1 cellular context compared by ENCODE assay signal in the genomic region with DNA sequence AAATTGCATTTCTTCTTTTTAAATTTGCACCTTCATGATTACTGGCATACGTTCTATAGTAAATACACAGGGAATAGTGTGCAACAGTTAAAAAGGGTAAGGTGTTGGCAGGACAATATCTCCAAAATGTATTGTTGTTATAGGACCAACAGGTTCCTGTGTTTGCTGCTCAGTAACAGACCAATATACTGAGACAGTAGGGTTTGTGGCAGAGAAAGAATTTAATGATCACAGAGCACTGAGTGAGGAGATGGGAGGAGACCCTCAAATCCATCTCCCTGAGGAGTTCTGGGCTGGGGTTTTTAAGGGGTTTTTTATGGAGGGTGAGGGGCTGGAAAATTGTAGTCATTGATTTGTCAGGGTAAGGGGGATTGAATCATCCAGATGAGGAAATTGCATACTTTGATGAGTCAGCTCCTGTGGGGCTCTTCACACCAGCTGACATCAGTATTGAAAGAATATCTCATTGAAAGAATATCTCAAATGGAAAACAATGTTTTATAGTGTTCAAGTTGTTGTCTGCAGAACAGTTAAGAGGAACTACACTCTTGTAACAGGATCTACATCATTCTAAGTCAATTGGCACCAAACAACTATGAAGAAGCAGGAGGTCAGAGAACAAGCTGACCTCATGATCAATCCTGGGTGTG.
TF ChIP-seq lines count a peak whose summit lies in the region.

No MANE protein-coding gene starts in this region.

TF ChIP-seq in GM23338, 12 proteins besides CTCF, POLR2A, EP300 and RAD21 (continued from another document):
- TF ChIP-seq, protein P1, sequence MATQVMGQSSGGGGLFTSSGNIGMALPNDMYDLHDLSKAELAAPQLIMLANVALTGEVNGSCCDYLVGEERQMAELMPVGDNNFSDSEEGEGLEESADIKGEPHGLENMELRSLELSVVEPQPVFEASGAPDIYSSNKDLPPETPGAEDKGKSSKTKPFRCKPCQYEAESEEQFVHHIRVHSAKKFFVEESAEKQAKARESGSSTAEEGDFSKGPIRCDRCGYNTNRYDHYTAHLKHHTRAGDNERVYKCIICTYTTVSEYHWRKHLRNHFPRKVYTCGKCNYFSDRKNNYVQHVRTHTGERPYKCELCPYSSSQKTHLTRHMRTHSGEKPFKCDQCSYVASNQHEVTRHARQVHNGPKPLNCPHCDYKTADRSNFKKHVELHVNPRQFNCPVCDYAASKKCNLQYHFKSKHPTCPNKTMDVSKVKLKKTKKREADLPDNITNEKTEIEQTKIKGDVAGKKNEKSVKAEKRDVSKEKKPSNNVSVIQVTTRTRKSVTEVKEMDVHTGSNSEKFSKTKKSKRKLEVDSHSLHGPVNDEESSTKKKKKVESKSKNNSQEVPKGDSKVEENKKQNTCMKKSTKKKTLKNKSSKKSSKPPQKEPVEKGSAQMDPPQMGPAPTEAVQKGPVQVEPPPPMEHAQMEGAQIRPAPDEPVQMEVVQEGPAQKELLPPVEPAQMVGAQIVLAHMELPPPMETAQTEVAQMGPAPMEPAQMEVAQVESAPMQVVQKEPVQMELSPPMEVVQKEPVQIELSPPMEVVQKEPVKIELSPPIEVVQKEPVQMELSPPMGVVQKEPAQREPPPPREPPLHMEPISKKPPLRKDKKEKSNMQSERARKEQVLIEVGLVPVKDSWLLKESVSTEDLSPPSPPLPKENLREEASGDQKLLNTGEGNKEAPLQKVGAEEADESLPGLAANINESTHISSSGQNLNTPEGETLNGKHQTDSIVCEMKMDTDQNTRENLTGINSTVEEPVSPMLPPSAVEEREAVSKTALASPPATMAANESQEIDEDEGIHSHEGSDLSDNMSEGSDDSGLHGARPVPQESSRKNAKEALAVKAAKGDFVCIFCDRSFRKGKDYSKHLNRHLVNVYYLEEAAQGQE (IDR thresholded peaks at IDR 0.05; ENCODE audit: unreplicated experiment) = no peak
- TF ChIP-seq, protein P2, sequence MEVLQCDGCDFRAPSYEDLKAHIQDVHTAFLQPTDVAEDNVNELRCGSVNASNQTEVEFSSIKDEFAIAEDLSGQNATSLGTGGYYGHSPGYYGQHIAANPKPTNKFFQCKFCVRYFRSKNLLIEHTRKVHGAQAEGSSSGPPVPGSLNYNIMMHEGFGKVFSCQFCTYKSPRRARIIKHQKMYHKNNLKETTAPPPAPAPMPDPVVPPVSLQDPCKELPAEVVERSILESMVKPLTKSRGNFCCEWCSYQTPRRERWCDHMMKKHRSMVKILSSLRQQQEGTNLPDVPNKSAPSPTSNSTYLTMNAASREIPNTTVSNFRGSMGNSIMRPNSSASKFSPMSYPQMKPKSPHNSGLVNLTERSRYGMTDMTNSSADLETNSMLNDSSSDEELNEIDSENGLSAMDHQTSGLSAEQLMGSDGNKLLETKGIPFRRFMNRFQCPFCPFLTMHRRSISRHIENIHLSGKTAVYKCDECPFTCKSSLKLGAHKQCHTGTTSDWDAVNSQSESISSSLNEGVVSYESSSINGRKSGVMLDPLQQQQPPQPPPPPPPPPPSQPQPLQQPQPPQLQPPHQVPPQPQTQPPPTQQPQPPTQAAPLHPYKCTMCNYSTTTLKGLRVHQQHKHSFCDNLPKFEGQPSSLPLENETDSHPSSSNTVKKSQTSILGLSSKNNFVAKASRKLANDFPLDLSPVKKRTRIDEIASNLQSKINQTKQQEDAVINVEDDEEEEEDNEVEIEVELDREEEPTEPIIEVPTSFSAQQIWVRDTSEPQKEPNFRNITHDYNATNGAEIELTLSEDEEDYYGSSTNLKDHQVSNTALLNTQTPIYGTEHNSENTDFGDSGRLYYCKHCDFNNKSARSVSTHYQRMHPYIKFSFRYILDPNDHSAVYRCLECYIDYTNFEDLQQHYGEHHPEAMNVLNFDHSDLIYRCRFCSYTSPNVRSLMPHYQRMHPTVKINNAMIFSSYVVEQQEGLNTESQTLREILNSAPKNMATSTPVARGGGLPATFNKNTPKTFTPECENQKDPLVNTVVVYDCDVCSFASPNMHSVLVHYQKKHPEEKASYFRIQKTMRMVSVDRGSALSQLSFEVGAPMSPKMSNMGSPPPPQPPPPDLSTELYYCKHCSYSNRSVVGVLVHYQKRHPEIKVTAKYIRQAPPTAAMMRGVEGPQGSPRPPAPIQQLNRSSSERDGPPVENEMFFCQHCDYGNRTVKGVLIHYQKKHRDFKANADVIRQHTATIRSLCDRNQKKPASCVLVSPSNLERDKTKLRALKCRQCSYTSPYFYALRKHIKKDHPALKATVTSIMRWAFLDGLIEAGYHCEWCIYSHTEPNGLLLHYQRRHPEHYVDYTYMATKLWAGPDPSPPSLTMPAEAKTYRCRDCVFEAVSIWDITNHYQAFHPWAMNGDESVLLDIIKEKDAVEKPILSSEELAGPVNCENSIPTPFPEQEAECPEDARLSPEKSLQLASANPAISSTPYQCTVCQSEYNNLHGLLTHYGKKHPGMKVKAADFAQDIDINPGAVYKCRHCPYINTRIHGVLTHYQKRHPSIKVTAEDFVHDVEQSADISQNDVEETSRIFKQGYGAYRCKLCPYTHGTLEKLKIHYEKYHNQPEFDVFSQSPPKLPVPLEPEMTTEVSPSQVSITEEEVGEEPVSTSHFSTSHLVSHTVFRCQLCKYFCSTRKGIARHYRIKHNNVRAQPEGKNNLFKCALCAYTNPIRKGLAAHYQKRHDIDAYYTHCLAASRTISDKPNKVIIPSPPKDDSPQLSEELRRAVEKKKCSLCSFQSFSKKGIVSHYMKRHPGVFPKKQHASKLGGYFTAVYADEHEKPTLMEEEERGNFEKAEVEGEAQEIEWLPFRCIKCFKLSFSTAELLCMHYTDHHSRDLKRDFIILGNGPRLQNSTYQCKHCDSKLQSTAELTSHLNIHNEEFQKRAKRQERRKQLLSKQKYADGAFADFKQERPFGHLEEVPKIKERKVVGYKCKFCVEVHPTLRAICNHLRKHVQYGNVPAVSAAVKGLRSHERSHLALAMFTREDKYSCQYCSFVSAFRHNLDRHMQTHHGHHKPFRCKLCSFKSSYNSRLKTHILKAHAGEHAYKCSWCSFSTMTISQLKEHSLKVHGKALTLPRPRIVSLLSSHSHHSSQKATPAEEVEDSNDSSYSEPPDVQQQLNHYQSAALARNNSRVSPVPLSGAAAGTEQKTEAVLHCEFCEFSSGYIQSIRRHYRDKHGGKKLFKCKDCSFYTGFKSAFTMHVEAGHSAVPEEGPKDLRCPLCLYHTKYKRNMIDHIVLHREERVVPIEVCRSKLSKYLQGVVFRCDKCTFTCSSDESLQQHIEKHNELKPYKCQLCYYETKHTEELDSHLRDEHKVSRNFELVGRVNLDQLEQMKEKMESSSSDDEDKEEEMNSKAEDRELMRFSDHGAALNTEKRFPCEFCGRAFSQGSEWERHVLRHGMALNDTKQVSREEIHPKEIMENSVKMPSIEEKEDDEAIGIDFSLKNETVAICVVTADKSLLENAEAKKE (CRISPR knock-in tag; IDR thresholded peaks at IDR 0.05) = no peak
- TF ChIP-seq ETS1 (IDR thresholded peaks at IDR 0.05) = no peak
- TF ChIP-seq CREB1 (CRISPR knock-in tag; IDR thresholded peaks at IDR 0.05; ENCODE audit: low read depth) = no peak
